8 cellular contexts compared by ENCODE assay signal in genomic region chr13:99312493-99312883, GRCh38. TPM values are rescaled to one million over a fixed set of nuclear protein-coding genes. Genes with fewer than 3 reads are reported as not detected.
A peak's percentile ranks its signal among the peaks of the same experiment; 100 is the strongest.
DNase-seq lines count a peak whose midpoint lies in the region; ATAC-seq and TF ChIP-seq lines count a peak whose summit lies in the region.

No MANE protein-coding gene starts in this region.

- H3K27me3 Mint-ChIP-seq in activated T-cell treated with anti-CD3 and anti-CD28 coated beads, Interleukin-2, amount 50 U/mL, for 24 hours = no peaks in the 10 kb centered on the region

- H3K4me1 Mint-ChIP-seq in activated T-cell treated with anti-CD3 and anti-CD28 coated beads, Interleukin-2, amount 50 U/mL, for 24 hours (ENCODE audit: low read depth) = peaks cover 94% of the 10 kb centered on the region

- no peaks in the 10 kb centered on the region for H4K20me1 ChIP-seq in smooth muscle cell (ENCODE audit: low read depth)

- H3F3A ChIP-seq in smooth muscle cell (ENCODE audit: low read depth) = peaks cover 25% of the 10 kb centered on the region

- H3K36me3 ChIP-seq in smooth muscle cell (ENCODE audit: low read depth) = no peaks in the 10 kb centered on the region

- H3K4me2 ChIP-seq in smooth muscle cell = no peak overlapping the region

- ATAC-seq in Right ventricle myocardium inferior (peak; percentile 88), HG02678 (IDR thresholded peaks at IDR 0.05; ENCODE audit: unreplicated experiment) (no peak)

- intact Hi-C loops in Right ventricle myocardium inferior (cut with DNase I) = no loop called here

- WGBS in smooth muscle cell (ENCODE audit: low lambda C conversion rate) = 64% methylated on average over 7 of the region's 7 CpGs

- no peak overlapping the region for H3K9ac ChIP-seq in smooth muscle cell (ENCODE audit: low read depth)

- H3K4me3 Mint-ChIP-seq in activated T-cell treated with anti-CD3 and anti-CD28 coated beads, Interleukin-2, amount 50 U/mL, for 24 hours = peak overlapping the region; percentile 68

- peaks cover 66% of the 10 kb centered on the region for H3K36me3 Mint-ChIP-seq in activated T-cell treated with anti-CD3 and anti-CD28 coated beads, Interleukin-2, amount 50 U/mL, for 24 hours (ENCODE audit: low read depth)

- no peak overlapping the region for H2AFZ ChIP-seq in smooth muscle cell (ENCODE audit: low read depth)

- DNase-seq in activated T-cell treated with anti-CD3 and anti-CD28 coated beads, Interleukin-2, amount 50 U/mL, for 24 hours = no peak
- DNase-seq in activated T-cell treated with anti-CD3 and anti-CD28 coated beads, Interleukin-2, amount 50 U/mL, for 1 hour = no peak
- DNase-seq in UCSD-AML1 (lab: John Stamatoyannopoulos, UW; ENCODE audit: unreplicated experiment) (peak; percentile 58), Right ventricle myocardium inferior (ENCODE audit: missing footprints) (peak; percentile 75), smooth muscle cell (lab: John Stamatoyannopoulos, UW; ENCODE audit: unreplicated experiment) (no peak), NCI-H1092 treated with DMSO at 0.1 percent for 48 hours (lab: John Stamatoyannopoulos, UW) (no peak), NCI-H748 treated with DMSO at 0.1 percent for 48 hours (lab: John Stamatoyannopoulos, UW) (no peak)

- H3K27me3 ChIP-seq in smooth muscle cell (ENCODE audit: low read depth) = no peaks in the 10 kb centered on the region

- no peaks in the 10 kb centered on the region for H3K9me3 Mint-ChIP-seq in activated T-cell treated with anti-CD3 and anti-CD28 coated beads, Interleukin-2, amount 50 U/mL, for 24 hours

- no peaks in the 10 kb centered on the region for H3K9me3 ChIP-seq in smooth muscle cell (replicated peaks; ENCODE audit: low read depth)

- H3K79me2 ChIP-seq in smooth muscle cell (ENCODE audit: low read depth) = peaks cover 6% of the 10 kb centered on the region

- TF ChIP-seq CTCF in smooth muscle cell (IDR thresholded peaks at IDR 0.05; ENCODE audit: borderline replicate concordance, insufficient read depth, poor library complexity, severe bottlenecking) = no peak

- peaks cover 21% of the 10 kb centered on the region for H3K4me1 ChIP-seq in smooth muscle cell (ENCODE audit: low read depth)

- peak overlapping the region; percentile 97 for H3K27ac ChIP-seq in smooth muscle cell (ENCODE audit: low read depth)

- peak overlapping the region; percentile 99 for H3K27ac Mint-ChIP-seq in activated T-cell treated with anti-CD3 and anti-CD28 coated beads, Interleukin-2, amount 50 U/mL, for 24 hours

- H3K4me3 ChIP-seq in smooth muscle cell = no peak overlapping the region

RNA-seq across cellular contexts. Expression of gene GPR183, which starts 5.3 kb away (rescaled TPM):
- 2.7 TPM for total RNA-seq in Right ventricle myocardium inferior
- total RNA-seq in smooth muscle cell = 33.0 and 46.4 TPM in 2 replicates
- polyA plus RNA-seq in smooth muscle cell = 26.8 and 32.4 TPM in 2 replicates

RNA-seq across cellular contexts. Expression of gene GPR18, which starts 54.3 kb away (rescaled TPM):
- total RNA-seq in Right ventricle myocardium inferior (not detected), smooth muscle cell (0.36 TPM in 1 of 2 replicates, not detected in the other)
- 0.38 TPM in 1 of 2 replicates, not detected in the other for polyA plus RNA-seq in smooth muscle cell

Comparison
In these comparisons a context has a peak if more than half of its experiments do, and no peak if none do; other contexts are left out.
1. DNase-seq: peak in UCSD-AML1 (single experiment) and Right ventricle myocardium inferior (single experiment); none in activated T-cell treated with anti-CD3 and anti-CD28 coated beads, Interleukin-2, amount 50 U/mL, for 24 hours (single experiment), activated T-cell treated with anti-CD3 and anti-CD28 coated beads, Interleukin-2, amount 50 U/mL, for 1 hour (single experiment), smooth muscle cell (single experiment), NCI-H1092 treated with DMSO at 0.1 percent for 48 hours (single experiment) and NCI-H748 treated with DMSO at 0.1 percent for 48 hours (single experiment).